1 cellular context compared by ENCODE assay signal in the genomic region with DNA sequence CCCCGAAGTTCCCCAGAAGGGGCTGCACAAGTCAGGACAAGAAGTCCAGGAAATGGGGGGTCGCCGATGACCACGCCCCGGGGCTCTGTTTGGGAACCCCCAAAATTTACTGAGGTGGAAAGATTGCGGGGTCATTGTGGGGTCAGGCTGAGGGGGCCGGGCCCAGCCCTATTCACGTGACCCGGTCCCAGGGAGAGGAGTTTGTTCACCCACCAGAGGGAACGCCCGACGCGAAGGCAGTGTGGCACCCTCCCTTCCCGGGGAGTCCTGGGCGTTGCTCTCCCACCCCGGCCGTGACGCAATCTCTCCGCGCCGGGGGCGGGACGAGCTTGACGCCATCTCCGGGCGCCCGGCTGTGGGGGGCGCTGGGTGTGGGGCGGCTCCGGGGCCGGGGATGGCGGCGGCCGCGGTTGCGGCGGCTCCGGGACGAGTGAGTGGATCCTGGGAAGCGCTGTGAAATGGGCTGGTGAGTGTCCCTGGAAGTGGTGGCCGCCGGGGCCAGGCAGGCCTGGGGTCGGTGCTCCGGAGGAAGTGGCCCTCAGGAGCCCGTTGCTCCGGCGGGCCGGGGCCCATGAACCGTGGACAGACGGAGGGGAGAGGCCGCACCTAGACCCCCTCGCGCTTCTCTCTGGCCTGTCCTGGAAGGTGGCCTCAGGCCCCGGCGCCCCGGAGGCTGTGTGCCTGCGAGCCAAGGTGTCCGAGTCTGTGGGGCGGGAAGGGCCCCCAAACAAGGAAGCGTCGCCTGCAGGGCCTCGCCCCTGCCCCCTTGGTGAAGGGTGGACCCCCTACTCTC.
TF ChIP-seq lines count a peak whose summit lies in the region.

A gene with protein sequence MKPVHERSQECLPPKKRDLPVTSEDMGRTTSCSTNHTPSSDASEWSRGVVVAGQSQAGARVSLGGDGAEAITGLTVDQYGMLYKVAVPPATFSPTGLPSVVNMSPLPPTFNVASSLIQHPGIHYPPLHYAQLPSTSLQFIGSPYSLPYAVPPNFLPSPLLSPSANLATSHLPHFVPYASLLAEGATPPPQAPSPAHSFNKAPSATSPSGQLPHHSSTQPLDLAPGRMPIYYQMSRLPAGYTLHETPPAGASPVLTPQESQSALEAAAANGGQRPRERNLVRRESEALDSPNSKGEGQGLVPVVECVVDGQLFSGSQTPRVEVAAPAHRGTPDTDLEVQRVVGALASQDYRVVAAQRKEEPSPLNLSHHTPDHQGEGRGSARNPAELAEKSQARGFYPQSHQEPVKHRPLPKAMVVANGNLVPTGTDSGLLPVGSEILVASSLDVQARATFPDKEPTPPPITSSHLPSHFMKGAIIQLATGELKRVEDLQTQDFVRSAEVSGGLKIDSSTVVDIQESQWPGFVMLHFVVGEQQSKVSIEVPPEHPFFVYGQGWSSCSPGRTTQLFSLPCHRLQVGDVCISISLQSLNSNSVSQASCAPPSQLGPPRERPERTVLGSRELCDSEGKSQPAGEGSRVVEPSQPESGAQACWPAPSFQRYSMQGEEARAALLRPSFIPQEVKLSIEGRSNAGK (plus strand): TSS at position 338 of the 793 bp plus-strand sequence. CDS start 3,765 bp downstream, outside the sequence.

TF ChIP-seq in WTC11, 78 proteins besides CTCF, POLR2A, EP300 and RAD21 (continued from another document):
- TF ChIP-seq, protein P1, sequence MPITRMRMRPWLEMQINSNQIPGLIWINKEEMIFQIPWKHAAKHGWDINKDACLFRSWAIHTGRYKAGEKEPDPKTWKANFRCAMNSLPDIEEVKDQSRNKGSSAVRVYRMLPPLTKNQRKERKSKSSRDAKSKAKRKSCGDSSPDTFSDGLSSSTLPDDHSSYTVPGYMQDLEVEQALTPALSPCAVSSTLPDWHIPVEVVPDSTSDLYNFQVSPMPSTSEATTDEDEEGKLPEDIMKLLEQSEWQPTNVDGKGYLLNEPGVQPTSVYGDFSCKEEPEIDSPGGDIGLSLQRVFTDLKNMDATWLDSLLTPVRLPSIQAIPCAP (CRISPR knock-in tag; IDR thresholded peaks at IDR 0.05): no peak
- TF ChIP-seq RELA (CRISPR knock-in tag; IDR thresholded peaks at IDR 0.05; ENCODE audit: borderline replicate concordance) (no peak), FOXK1 (CRISPR knock-in tag; IDR thresholded peaks at IDR 0.05) (peak; percentile 88), NFE2L1 (CRISPR knock-in tag; IDR thresholded peaks at IDR 0.05) (no peak), JAZF1 (CRISPR knock-in tag; IDR thresholded peaks at IDR 0.05) (no peak), GABPB1 (CRISPR knock-in tag; IDR thresholded peaks at IDR 0.05) (peak; percentile 78), SOX15 (CRISPR knock-in tag; IDR thresholded peaks at IDR 0.05) (no peak), TEAD4 (CRISPR knock-in tag; IDR thresholded peaks at IDR 0.05) (no peak), KAT7 (CRISPR knock-in tag; IDR thresholded peaks at IDR 0.05; ENCODE audit: borderline replicate concordance) (peak; percentile 88), SMAD4 (CRISPR knock-in tag; IDR thresholded peaks at IDR 0.05) (no peak), IRF2 (CRISPR knock-in tag; IDR thresholded peaks at IDR 0.05; ENCODE audit: borderline replicate concordance, low read depth) (no peak), MXD4 (CRISPR knock-in tag; IDR thresholded peaks at IDR 0.05; ENCODE audit: borderline replicate concordance) (no peak), ZBTB21 (CRISPR knock-in tag; IDR thresholded peaks at IDR 0.05; ENCODE audit: borderline replicate concordance) (no peak), FOXP1 (CRISPR knock-in tag; IDR thresholded peaks at IDR 0.05; ENCODE audit: borderline replicate concordance) (no peak), MYBL2 (CRISPR knock-in tag; IDR thresholded peaks at IDR 0.05) (0 out of 2 replicates have a peak, but pooled peaks have one; percentile 50), SP1 (CRISPR knock-in tag; conservative IDR thresholded peaks at IDR 0.05) (peak; percentile 100), OVOL2 (CRISPR knock-in tag; IDR thresholded peaks at IDR 0.05; ENCODE audit: borderline replicate concordance) (peak; percentile 58; the same call in 1 of the 2 replicates), NFATC4 (CRISPR knock-in tag; IDR thresholded peaks at IDR 0.05) (no peak)
- TF ChIP-seq, protein P2, sequence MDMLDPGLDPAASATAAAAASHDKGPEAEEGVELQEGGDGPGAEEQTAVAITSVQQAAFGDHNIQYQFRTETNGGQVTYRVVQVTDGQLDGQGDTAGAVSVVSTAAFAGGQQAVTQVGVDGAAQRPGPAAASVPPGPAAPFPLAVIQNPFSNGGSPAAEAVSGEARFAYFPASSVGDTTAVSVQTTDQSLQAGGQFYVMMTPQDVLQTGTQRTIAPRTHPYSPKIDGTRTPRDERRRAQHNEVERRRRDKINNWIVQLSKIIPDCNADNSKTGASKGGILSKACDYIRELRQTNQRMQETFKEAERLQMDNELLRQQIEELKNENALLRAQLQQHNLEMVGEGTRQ (CRISPR knock-in tag; IDR thresholded peaks at IDR 0.05): peak; percentile 86
- TF ChIP-seq, protein P3, sequence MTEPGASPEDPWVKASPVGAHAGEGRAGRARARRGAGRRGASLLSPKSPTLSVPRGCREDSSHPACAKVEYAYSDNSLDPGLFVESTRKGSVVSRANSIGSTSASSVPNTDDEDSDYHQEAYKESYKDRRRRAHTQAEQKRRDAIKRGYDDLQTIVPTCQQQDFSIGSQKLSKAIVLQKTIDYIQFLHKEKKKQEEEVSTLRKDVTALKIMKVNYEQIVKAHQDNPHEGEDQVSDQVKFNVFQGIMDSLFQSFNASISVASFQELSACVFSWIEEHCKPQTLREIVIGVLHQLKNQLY (CRISPR knock-in tag; IDR thresholded peaks at IDR 0.05): 0 out of 2 replicates have a peak, but pooled peaks have one; percentile 33
- TF ChIP-seq, protein P4, sequence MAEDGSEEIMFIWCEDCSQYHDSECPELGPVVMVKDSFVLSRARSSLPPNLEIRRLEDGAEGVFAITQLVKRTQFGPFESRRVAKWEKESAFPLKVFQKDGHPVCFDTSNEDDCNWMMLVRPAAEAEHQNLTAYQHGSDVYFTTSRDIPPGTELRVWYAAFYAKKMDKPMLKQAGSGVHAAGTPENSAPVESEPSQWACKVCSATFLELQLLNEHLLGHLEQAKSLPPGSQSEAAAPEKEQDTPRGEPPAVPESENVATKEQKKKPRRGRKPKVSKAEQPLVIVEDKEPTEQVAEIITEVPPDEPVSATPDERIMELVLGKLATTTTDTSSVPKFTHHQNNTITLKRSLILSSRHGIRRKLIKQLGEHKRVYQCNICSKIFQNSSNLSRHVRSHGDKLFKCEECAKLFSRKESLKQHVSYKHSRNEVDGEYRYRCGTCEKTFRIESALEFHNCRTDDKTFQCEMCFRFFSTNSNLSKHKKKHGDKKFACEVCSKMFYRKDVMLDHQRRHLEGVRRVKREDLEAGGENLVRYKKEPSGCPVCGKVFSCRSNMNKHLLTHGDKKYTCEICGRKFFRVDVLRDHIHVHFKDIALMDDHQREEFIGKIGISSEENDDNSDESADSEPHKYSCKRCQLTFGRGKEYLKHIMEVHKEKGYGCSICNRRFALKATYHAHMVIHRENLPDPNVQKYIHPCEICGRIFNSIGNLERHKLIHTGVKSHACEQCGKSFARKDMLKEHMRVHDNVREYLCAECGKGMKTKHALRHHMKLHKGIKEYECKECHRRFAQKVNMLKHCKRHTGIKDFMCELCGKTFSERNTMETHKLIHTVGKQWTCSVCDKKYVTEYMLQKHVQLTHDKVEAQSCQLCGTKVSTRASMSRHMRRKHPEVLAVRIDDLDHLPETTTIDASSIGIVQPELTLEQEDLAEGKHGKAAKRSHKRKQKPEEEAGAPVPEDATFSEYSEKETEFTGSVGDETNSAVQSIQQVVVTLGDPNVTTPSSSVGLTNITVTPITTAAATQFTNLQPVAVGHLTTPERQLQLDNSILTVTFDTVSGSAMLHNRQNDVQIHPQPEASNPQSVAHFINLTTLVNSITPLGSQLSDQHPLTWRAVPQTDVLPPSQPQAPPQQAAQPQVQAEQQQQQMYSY (CRISPR knock-in tag; IDR thresholded peaks at IDR 0.05): no peak
- TF ChIP-seq, protein P5, sequence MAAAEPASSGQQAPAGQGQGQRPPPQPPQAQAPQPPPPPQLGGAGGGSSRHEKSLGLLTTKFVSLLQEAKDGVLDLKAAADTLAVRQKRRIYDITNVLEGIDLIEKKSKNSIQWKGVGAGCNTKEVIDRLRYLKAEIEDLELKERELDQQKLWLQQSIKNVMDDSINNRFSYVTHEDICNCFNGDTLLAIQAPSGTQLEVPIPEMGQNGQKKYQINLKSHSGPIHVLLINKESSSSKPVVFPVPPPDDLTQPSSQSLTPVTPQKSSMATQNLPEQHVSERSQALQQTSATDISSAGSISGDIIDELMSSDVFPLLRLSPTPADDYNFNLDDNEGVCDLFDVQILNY (CRISPR knock-in tag; IDR thresholded peaks at IDR 0.05): peak; percentile 24; the same call in 1 of the 2 replicates
- TF ChIP-seq, protein P6, sequence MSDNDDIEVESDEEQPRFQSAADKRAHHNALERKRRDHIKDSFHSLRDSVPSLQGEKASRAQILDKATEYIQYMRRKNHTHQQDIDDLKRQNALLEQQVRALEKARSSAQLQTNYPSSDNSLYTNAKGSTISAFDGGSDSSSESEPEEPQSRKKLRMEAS (CRISPR knock-in tag; IDR thresholded peaks at IDR 0.05): no peak; the same call in 1 of the 2 replicates
- TF ChIP-seq, protein P7, sequence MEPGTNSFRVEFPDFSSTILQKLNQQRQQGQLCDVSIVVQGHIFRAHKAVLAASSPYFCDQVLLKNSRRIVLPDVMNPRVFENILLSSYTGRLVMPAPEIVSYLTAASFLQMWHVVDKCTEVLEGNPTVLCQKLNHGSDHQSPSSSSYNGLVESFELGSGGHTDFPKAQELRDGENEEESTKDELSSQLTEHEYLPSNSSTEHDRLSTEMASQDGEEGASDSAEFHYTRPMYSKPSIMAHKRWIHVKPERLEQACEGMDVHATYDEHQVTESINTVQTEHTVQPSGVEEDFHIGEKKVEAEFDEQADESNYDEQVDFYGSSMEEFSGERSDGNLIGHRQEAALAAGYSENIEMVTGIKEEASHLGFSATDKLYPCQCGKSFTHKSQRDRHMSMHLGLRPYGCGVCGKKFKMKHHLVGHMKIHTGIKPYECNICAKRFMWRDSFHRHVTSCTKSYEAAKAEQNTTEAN (CRISPR knock-in tag; IDR thresholded peaks at IDR 0.05): no peak
- TF ChIP-seq, protein P8, sequence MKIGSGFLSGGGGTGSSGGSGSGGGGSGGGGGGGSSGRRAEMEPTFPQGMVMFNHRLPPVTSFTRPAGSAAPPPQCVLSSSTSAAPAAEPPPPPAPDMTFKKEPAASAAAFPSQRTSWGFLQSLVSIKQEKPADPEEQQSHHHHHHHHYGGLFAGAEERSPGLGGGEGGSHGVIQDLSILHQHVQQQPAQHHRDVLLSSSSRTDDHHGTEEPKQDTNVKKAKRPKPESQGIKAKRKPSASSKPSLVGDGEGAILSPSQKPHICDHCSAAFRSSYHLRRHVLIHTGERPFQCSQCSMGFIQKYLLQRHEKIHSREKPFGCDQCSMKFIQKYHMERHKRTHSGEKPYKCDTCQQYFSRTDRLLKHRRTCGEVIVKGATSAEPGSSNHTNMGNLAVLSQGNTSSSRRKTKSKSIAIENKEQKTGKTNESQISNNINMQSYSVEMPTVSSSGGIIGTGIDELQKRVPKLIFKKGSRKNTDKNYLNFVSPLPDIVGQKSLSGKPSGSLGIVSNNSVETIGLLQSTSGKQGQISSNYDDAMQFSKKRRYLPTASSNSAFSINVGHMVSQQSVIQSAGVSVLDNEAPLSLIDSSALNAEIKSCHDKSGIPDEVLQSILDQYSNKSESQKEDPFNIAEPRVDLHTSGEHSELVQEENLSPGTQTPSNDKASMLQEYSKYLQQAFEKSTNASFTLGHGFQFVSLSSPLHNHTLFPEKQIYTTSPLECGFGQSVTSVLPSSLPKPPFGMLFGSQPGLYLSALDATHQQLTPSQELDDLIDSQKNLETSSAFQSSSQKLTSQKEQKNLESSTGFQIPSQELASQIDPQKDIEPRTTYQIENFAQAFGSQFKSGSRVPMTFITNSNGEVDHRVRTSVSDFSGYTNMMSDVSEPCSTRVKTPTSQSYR (CRISPR knock-in tag; IDR thresholded peaks at IDR 0.05): no peak
